In the genomic region with DNA sequence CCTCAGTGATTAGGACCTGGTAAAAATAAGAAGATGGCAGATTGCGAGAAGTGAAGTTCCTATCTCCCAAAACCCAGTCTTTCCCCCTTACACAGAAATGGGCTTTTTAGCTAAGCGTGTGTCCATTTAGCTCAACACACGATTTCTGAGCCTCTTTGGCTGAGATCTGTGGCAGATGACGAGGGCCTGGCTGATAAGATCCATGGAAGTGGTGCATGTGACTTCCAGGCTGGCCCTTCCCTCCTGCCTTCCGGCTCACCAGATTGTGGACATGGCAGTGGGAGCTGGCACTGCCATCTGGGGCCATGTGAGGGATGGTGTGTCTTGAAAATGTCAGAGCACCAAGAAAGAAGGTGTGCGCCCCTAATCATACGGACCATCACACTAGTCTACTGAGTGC, we compare ENCODE assay signal across 19 cellular contexts. TPM values are rescaled to one million over a fixed set of nuclear protein-coding genes. Genes with fewer than 3 reads are reported as not detected.
DNase-seq lines count a peak whose midpoint lies in the region; ATAC-seq and TF ChIP-seq lines count a peak whose summit lies in the region.
"Had no signal": no experiment of that assay in that cellular context is flagged by ENCODE, and none has a peak within 500 bp of the region (broad histone marks: within the 10 kb centered on the region; RNA-seq: fewer than 3 reads in every experiment).

No MANE protein-coding gene starts in this region.

- no peaks in the 10 kb centered on the region for H3K27me3 ChIP-seq in tibial nerve

- peaks cover 82% of the 10 kb centered on the region for H3K36me3 Mint-ChIP-seq in activated T-cell treated with anti-CD3 and anti-CD28 coated beads, Interleukin-2, amount 50 U/mL, for 24 hours (ENCODE audit: low read depth)
- peaks cover 22% of the 10 kb centered on the region for H3K36me3 Mint-ChIP-seq in nephron (ENCODE audit: low read depth)

- no peaks in the 10 kb centered on the region for H3K9me3 ChIP-seq in tibial nerve

- H3K27ac ChIP-seq in coronary artery: peak overlapping the region; percentile 87 to 93
- H3K27ac ChIP-seq in tibial nerve: peak overlapping the region in 3 of 4 donors; percentile 75 to 96 (median 93)
- H3K27ac ChIP-seq: 22Rv1 had no signal

- no peak overlapping the region for H3K4me3 Mint-ChIP-seq in activated T-cell treated with anti-CD3 and anti-CD28 coated beads, Interleukin-2, amount 50 U/mL, for 24 hours
- no peak overlapping the region for H3K4me3 Mint-ChIP-seq in nephron
- H3K4me3 Mint-ChIP-seq: activated CD8-positive, alpha-beta T cell treated with anti-CD3 and anti-CD28 coated beads for 36 hours; naive thymus-derived CD4-positive, alpha-beta T cell had no signal

- H3K4me1 Mint-ChIP-seq in activated T-cell treated with anti-CD3 and anti-CD28 coated beads, Interleukin-2, amount 50 U/mL, for 24 hours (ENCODE audit: low read depth): peaks cover 9% of the 10 kb centered on the region
- H3K4me1 Mint-ChIP-seq in nephron: peaks cover 65% of the 10 kb centered on the region

- H3K4me3 ChIP-seq in coronary artery (no peak overlapping the region), tibial nerve (no peak overlapping the region)

- ATAC-seq in GM19324 (IDR thresholded peaks at IDR 0.05; ENCODE audit: low FRiP score, unreplicated experiment) (no peak), GM21526 (IDR thresholded peaks at IDR 0.05; ENCODE audit: low FRiP score, unreplicated experiment) (no peak)
- ATAC-seq: activated CD8-positive, alpha-beta T cell treated with anti-CD3 and anti-CD28 coated beads for 36 hours had no signal

- TF ChIP-seq CTCF in coronary artery (IDR thresholded peaks at IDR 0.05) (no peak), nephron (IDR thresholded peaks at IDR 0.05; ENCODE audit: unreplicated experiment in 3 of 3) (no peak), tibial nerve (IDR thresholded peaks at IDR 0.05) (no peak)

- H3K27me3 Mint-ChIP-seq in activated T-cell treated with anti-CD3 and anti-CD28 coated beads, Interleukin-2, amount 50 U/mL, for 24 hours: no peaks in the 10 kb centered on the region
- peaks cover 5% of the 10 kb centered on the region for H3K27me3 Mint-ChIP-seq in nephron (ENCODE audit: low read depth)
- H3K27me3 Mint-ChIP-seq: activated CD8-positive, alpha-beta T cell treated with anti-CD3 and anti-CD28 coated beads for 36 hours; naive thymus-derived CD4-positive, alpha-beta T cell had no signal

- peak overlapping the region; percentile 11 for H3K27ac Mint-ChIP-seq in activated T-cell treated with anti-CD3 and anti-CD28 coated beads, Interleukin-2, amount 50 U/mL, for 24 hours
- peak overlapping the region in 2 of 3 experiments; percentile 57 to 92 for H3K27ac Mint-ChIP-seq in nephron
- H3K27ac Mint-ChIP-seq: activated CD8-positive, alpha-beta T cell treated with anti-CD3 and anti-CD28 coated beads for 36 hours had no signal

- 94 to 99% methylated on average over 7 of the region's 7 CpGs for WGBS in tibial nerve, 2 donors

- no peaks in the 10 kb centered on the region for H3K36me3 ChIP-seq in tibial nerve

- no peak for TF ChIP-seq EP300 in tibial nerve (IDR thresholded peaks at IDR 0.05)

- peaks cover 0 to 71% (median 33%) of the 10 kb centered on the region in 4 donors for H3K4me1 ChIP-seq in tibial nerve

- no peak for DNase-seq in activated T-cell treated with anti-CD3 and anti-CD28 coated beads, Interleukin-2, amount 50 U/mL, for 24 hours
- no peak for DNase-seq in activated T-cell treated with anti-CD3 and anti-CD28 coated beads, Interleukin-2, amount 50 U/mL, for 48 hours
- DNase-seq in coronary artery (ENCODE audit: low spot score): no peak
- no peak for DNase-seq in tibial nerve (ENCODE audit: low spot score in 2 of 2)
- DNase-seq in GF-D8 (lab: John Stamatoyannopoulos, UW): no peak
- DNase-seq: activated CD8-positive, alpha-beta T cell treated with anti-CD3 and anti-CD28 coated beads for 36 hours; activated naive CD4-positive, alpha-beta T cell; activated T-cell treated with anti-CD3 and anti-CD28 coated beads for 4 hours; amniotic stem cell; DND-41; foreskin melanocyte; islet precursor cell; naive thymus-derived CD4-positive, alpha-beta T cell; NCI-H187; NCI-H69 had no signal

- H3K9me3 Mint-ChIP-seq in activated T-cell treated with anti-CD3 and anti-CD28 coated beads, Interleukin-2, amount 50 U/mL, for 24 hours: no peaks in the 10 kb centered on the region
- no peaks in the 10 kb centered on the region for H3K9me3 Mint-ChIP-seq in nephron
- H3K9me3 Mint-ChIP-seq: activated CD8-positive, alpha-beta T cell treated with anti-CD3 and anti-CD28 coated beads for 36 hours had no signal

- TF ChIP-seq POLR2A in tibial nerve (IDR thresholded peaks at IDR 0.05): no peak

RNA-seq across cellular contexts. Expression of a gene that starts 41.0 kb away (rescaled TPM):
- total RNA-seq in tibial nerve: 100 to 1,000 TPM in 3 of 4 donors, 10 to 100 TPM in 1; 90.0 to 141 (median 116) TPM
